Comparison of ENCODE assay signal across 21 cellular contexts in the genomic region with DNA sequence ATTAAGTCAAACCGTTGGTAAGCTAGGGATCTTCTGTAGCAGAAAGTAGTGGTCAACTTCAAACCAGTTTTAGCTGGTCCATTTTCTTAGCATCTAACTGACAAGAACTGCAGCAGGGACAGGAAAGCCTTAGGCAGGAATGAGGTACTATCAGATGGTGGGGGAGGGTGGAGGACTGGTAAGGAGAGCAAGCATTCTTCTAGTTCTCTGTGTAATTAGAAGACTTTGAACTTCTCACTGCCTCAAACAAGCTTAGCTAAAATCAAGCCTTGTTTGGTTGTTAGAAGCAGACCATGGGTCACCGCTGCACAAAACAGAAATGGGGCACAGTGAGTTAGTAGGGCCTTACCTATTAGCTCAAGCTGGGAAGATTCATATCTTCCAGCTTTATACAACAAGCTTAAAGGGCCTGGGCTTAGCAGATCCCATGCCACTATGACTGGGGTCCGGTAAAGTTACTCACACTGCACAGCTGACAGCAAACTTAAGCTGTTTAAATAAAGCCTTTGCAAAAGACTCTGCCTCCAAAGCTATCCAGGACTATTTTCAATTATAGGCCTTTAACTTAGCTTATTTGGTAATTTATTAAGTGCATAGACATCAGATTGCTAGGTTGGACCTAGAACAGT.
DNase-seq lines count a peak whose midpoint lies in the region; ATAC-seq, FAIRE-seq and TF ChIP-seq lines count a peak whose summit lies in the region.
"Had no signal": no experiment of that assay in that cellular context is flagged by ENCODE, and none has a peak within 500 bp of the region (broad histone marks: within the 10 kb centered on the region; RNA-seq: fewer than 3 reads in every experiment).

No MANE protein-coding gene starts in this region.

- in situ Hi-C loops in K562 (cut with MboI) = no loop called here

- H3K4me3 Mint-ChIP-seq in activated CD8-positive, alpha-beta T cell treated with anti-CD3 and anti-CD28 coated beads for 36 hours = no peak overlapping the region
- no peak overlapping the region for H3K4me3 Mint-ChIP-seq in activated CD8-positive, alpha-beta T cell treated with anti-CD3 and anti-CD28 coated beads, Interleukin-2, amount 10 ng/mL, durations not matched to agents 7 days and 5 days
- H3K4me3 Mint-ChIP-seq in nephron = no peak overlapping the region
- H3K4me3 Mint-ChIP-seq: CD4-positive, CD25-positive, alpha-beta regulatory T cell had no signal

- intact Hi-C loops in activated CD8-positive, alpha-beta T cell treated with anti-CD3 and anti-CD28 coated beads for 36 hours (cut with micrococcal nuclease) = no loop called here
- intact Hi-C loops in K562 (cut with micrococcal nuclease) = no loop called here

- H3K36me3 Mint-ChIP-seq in activated CD8-positive, alpha-beta T cell treated with anti-CD3 and anti-CD28 coated beads for 36 hours (ENCODE audit: low read depth) = peaks cover 30% of the 10 kb centered on the region
- peaks cover 27% of the 10 kb centered on the region for H3K36me3 Mint-ChIP-seq in activated CD8-positive, alpha-beta T cell treated with anti-CD3 and anti-CD28 coated beads, Interleukin-2, amount 10 ng/mL, durations not matched to agents 7 days and 5 days (ENCODE audit: low read depth)
- H3K36me3 Mint-ChIP-seq in nephron (ENCODE audit: low read depth) = peaks cover 48% of the 10 kb centered on the region

- POLR2A ChIA-PET in activated CD8-positive, alpha-beta T cell treated with anti-CD3 and anti-CD28 coated beads for 36 hours (lab: Charles Lee) = interaction anchor here (0.5 to 1.3 kb wide), 5 partner anchors 16 to 45 kb away, joined by 3 to 4 read pairs (median 3); no protein-coding TSS in a partner anchor
- POLR2A ChIA-PET in activated CD8-positive, alpha-beta T cell treated with anti-CD3 and anti-CD28 coated beads, Interleukin-2, amount 10 ng/mL, durations not matched to agents 7 days and 5 days (lab: Charles Lee) = no interaction called here
- POLR2A ChIA-PET in K562 (lab: Yijun Ruan, JAX) = interaction anchor here (0.5 to 2.4 kb wide), 3 partner anchors 12 to 1280 kb away, joined by 3 to 9 read pairs (median 3); no protein-coding TSS in a partner anchor

- H3K9me2 ChIP-seq in Karpas-422 (replicated peaks; ENCODE audit: insufficient read depth, low read length) = no peaks in the 10 kb centered on the region
- H3K9me2 ChIP-seq: SK-N-SH had no signal

- H3K4me1 ChIP-seq in Karpas-422 (ENCODE audit: low read length) (peaks cover 59% of the 10 kb centered on the region), K562 (replicated peaks in 1 of 2; ENCODE audit: control insufficient read depth in 2 of 2, insufficient read depth in 2 of 2, low read length in 2 of 2) (peaks cover 0 to 11% of the 10 kb centered on the region in 2 experiments; a peak in 2 of 5 replicates)
- H3K4me1 ChIP-seq: A549, Peyer's patch, uterus had no signal

- peaks cover 10% of the 10 kb centered on the region for H3K9me3 ChIP-seq in Karpas-422 (ENCODE audit: low read length)
- peaks cover 2% of the 10 kb centered on the region for H3K9me3 ChIP-seq in K562 (replicated peaks; ENCODE audit: control insufficient read depth, insufficient read depth, low read depth, low read length)
- H3K9me3 ChIP-seq: Peyer's patch had no signal

- CTCF ChIA-PET in activated CD8-positive, alpha-beta T cell treated with anti-CD3 and anti-CD28 coated beads for 36 hours (lab: Charles Lee) = interaction anchor here (1.1 to 2.8 kb wide), 8 partner anchors 11 to 217 kb away, joined by 3 to 9 read pairs (median 4); no protein-coding TSS in a partner anchor
- CTCF ChIA-PET in activated CD8-positive, alpha-beta T cell treated with anti-CD3 and anti-CD28 coated beads, Interleukin-2, amount 10 ng/mL, durations not matched to agents 7 days and 5 days (lab: Charles Lee) = interaction anchor here (2.5 kb wide), 1 partner anchor 172 kb away, joined by 14 read pairs; no protein-coding TSS in a partner anchor
- CTCF ChIA-PET in K562 (lab: Yijun Ruan, JAX; ENCODE audit: low intra/inter-chr PET ratio) = no interaction called here

- no peak for DNase-seq in activated CD8-positive, alpha-beta T cell treated with anti-CD3 and anti-CD28 coated beads for 36 hours
- no peak for DNase-seq in activated CD8-positive, alpha-beta T cell treated with anti-CD3 and anti-CD28 coated beads, Interleukin-2, amount 10 ng/mL, durations not matched to agents 7 days and 5 days
- DNase-seq in Karpas-422 (no peak), K562 (ENCODE audit: extremely low read depth in 1 of 4, low spot score in 3 of 4) (peak in 1 of 4 experiments; percentile 24), RPMI8226 (no peak)
- DNase-seq: amygdala; CD4-positive, CD25-positive, alpha-beta regulatory T cell; DMS79 treated with DMSO at 0.1 percent for 48 hours; effector CD4-positive, alpha-beta T cell; midbrain; NCI-H2081 treated with DMSO at 0.1 percent for 48 hours; NCI-H524 treated with DMSO at 0.1 percent for 48 hours; Peyer's patch; SK-N-SH; T1000; uterus had no signal

- no peak for TF ChIP-seq RAD21 in K562 (CRISPR knock-in tag; conservative IDR thresholded peaks at IDR 0.05 in 1 of 2, IDR thresholded peaks at IDR 0.05 in 1 of 2)

- no peaks in the 10 kb centered on the region; the same call in 1 of the 2 replicates for H3K36me3 ChIP-seq in Karpas-422 (ENCODE audit: insufficient read depth, low read length)
- 0 out of 3 replicates have a peak, but pooled peaks cover 4% of the 10 kb centered on the region for H3K36me3 ChIP-seq in K562 (ENCODE audit: control insufficient read depth, insufficient read depth, low read length)
- H3K36me3 ChIP-seq: Peyer's patch, uterus had no signal

- H3K27ac Mint-ChIP-seq in activated CD8-positive, alpha-beta T cell treated with anti-CD3 and anti-CD28 coated beads for 36 hours = peak overlapping the region; percentile 14
- H3K27ac Mint-ChIP-seq in activated CD8-positive, alpha-beta T cell treated with anti-CD3 and anti-CD28 coated beads, Interleukin-2, amount 10 ng/mL, durations not matched to agents 7 days and 5 days = no peak overlapping the region
- H3K27ac Mint-ChIP-seq in nephron = peak overlapping the region in 2 of 3 experiments; percentile 39 to 60

- no TSS peak for BruUV-seq in K562 (replicated peaks; lab: Mats Ljungman, UMichigan)

- H3K9me3 Mint-ChIP-seq in activated CD8-positive, alpha-beta T cell treated with anti-CD3 and anti-CD28 coated beads for 36 hours = peaks cover 24% of the 10 kb centered on the region
- H3K9me3 Mint-ChIP-seq in activated CD8-positive, alpha-beta T cell treated with anti-CD3 and anti-CD28 coated beads, Interleukin-2, amount 10 ng/mL, durations not matched to agents 7 days and 5 days (ENCODE audit: insufficient read depth) = peaks cover 19% of the 10 kb centered on the region
- H3K9me3 Mint-ChIP-seq in nephron = peaks cover 35% of the 10 kb centered on the region

- H3K27ac ChIP-seq in Karpas-422 (ENCODE audit: low read length) (peak overlapping the region; percentile 85), K562 (ENCODE audit: extremely low read depth, low read depth, low read length) (no peak overlapping the region)
- H3K27ac ChIP-seq: A549, Peyer's patch, uterus had no signal

- FAIRE-seq in K562 (lab: Jason Lieb, UNC) = no peak
- FAIRE-seq: A549, keratinocyte had no signal

- no peaks in the 10 kb centered on the region for H4K20me1 ChIP-seq in Karpas-422 (ENCODE audit: insufficient read depth, low read depth, low read length)
- no peaks in the 10 kb centered on the region for H4K20me1 ChIP-seq in K562 (replicated peaks; ENCODE audit: control insufficient read depth, insufficient read depth, low read length)

- H3K27me3 ChIP-seq in Karpas-422 (ENCODE audit: low read length) (no peaks in the 10 kb centered on the region), K562 (ENCODE audit: control insufficient read depth in 2 of 2, insufficient read depth in 2 of 2, low read length in 2 of 2) (no peaks in the 10 kb centered on the region)
- H3K27me3 ChIP-seq: Peyer's patch, uterus had no signal

- peaks cover 53% of the 10 kb centered on the region for H3K4me1 Mint-ChIP-seq in activated CD8-positive, alpha-beta T cell treated with anti-CD3 and anti-CD28 coated beads for 36 hours (ENCODE audit: low read depth)
- H3K4me1 Mint-ChIP-seq in activated CD8-positive, alpha-beta T cell treated with anti-CD3 and anti-CD28 coated beads, Interleukin-2, amount 10 ng/mL, durations not matched to agents 7 days and 5 days (ENCODE audit: low read depth) = peaks cover 30% of the 10 kb centered on the region
- peaks cover 7% of the 10 kb centered on the region for H3K4me1 Mint-ChIP-seq in nephron

- H3K4me3 ChIP-seq in Karpas-422 (ENCODE audit: low read length) (peak overlapping the region; percentile 31; the same call in 1 of the 2 replicates), K562 (no peak overlapping the region)
- H3K4me3 ChIP-seq: A549, Peyer's patch, uterus had no signal

- no peaks in the 10 kb centered on the region for H3K27me3 Mint-ChIP-seq in activated CD8-positive, alpha-beta T cell treated with anti-CD3 and anti-CD28 coated beads for 36 hours
- H3K27me3 Mint-ChIP-seq in activated CD8-positive, alpha-beta T cell treated with anti-CD3 and anti-CD28 coated beads, Interleukin-2, amount 10 ng/mL, durations not matched to agents 7 days and 5 days (ENCODE audit: low read depth) = no peaks in the 10 kb centered on the region
- H3K27me3 Mint-ChIP-seq in nephron (ENCODE audit: low read depth) = no peaks in the 10 kb centered on the region
- H3K27me3 Mint-ChIP-seq: CD4-positive, CD25-positive, alpha-beta regulatory T cell had no signal

- TF ChIP-seq CTCF in activated CD8-positive, alpha-beta T cell treated with anti-CD3 and anti-CD28 coated beads for 36 hours (IDR thresholded peaks at IDR 0.05) = no peak
- TF ChIP-seq CTCF in K562 (IDR thresholded peaks at IDR 0.05 in 2 of 3, conservative IDR thresholded peaks at IDR 0.05 in 1 of 3; ENCODE audit: insufficient read depth in 2 of 3, low read depth in 1 of 3, low read length in 3 of 3) (no peak), nephron (IDR thresholded peaks at IDR 0.05; ENCODE audit: unreplicated experiment in 3 of 3) (no peak)

- H3K9ac ChIP-seq in Karpas-422 (ENCODE audit: low read length) (peak overlapping the region; percentile 1), K562 (ENCODE audit: insufficient read depth in 1 of 2, low read depth in 2 of 2, low read length in 2 of 2) (no peak overlapping the region)
- H3K9ac ChIP-seq: SK-N-SH had no signal

- ATAC-seq in activated CD8-positive, alpha-beta T cell treated with anti-CD3 and anti-CD28 coated beads for 36 hours = no peak
- ATAC-seq in activated CD8-positive, alpha-beta T cell treated with anti-CD3 and anti-CD28 coated beads, Interleukin-2, amount 10 ng/mL, durations not matched to agents 7 days and 5 days = no peak
- peak; percentile 47; the same call in 2 of the 3 replicates for ATAC-seq in K562
- no peak for ATAC-seq in HG03039 (IDR thresholded peaks at IDR 0.05; ENCODE audit: unreplicated experiment)
- no peak for ATAC-seq in GM21619 (IDR thresholded peaks at IDR 0.05; ENCODE audit: unreplicated experiment)
- ATAC-seq: A549 had no signal

- H2AFZ ChIP-seq in Karpas-422 (ENCODE audit: low read length) (no peak overlapping the region), K562 (ENCODE audit: low read depth, low read length) (no peak overlapping the region)

- 44% methylated on average over 3 of the region's 3 CpGs for WGBS in K562 (ENCODE audit: insufficient coverage, low coverage, missing lambda C conversion rate)

- H3K9me1 ChIP-seq in K562 (ENCODE audit: control insufficient read depth, insufficient read depth, low read length) = no peaks in the 10 kb centered on the region

- H3K4me2 ChIP-seq in Karpas-422 (ENCODE audit: low read depth, low read length, poor library complexity, severe bottlenecking) (peak overlapping the region; percentile 65), K562 (ENCODE audit: insufficient read depth, low read length) (no peak overlapping the region)
- H3K4me2 ChIP-seq: A549, SK-N-SH had no signal

- H3K79me2 ChIP-seq in Karpas-422 (ENCODE audit: low read length) (peaks cover 49% of the 10 kb centered on the region), K562 (ENCODE audit: control insufficient read depth, insufficient read depth, low read length) (no peaks in the 10 kb centered on the region)

- no peak for TF ChIP-seq EP300 in K562 (IDR thresholded peaks at IDR 0.05; ENCODE audit: low read length)

- no peak for TF ChIP-seq POLR2A in K562 (conservative IDR thresholded peaks at IDR 0.05)
